1 cellular context compared by ENCODE assay signal in the genomic region with DNA sequence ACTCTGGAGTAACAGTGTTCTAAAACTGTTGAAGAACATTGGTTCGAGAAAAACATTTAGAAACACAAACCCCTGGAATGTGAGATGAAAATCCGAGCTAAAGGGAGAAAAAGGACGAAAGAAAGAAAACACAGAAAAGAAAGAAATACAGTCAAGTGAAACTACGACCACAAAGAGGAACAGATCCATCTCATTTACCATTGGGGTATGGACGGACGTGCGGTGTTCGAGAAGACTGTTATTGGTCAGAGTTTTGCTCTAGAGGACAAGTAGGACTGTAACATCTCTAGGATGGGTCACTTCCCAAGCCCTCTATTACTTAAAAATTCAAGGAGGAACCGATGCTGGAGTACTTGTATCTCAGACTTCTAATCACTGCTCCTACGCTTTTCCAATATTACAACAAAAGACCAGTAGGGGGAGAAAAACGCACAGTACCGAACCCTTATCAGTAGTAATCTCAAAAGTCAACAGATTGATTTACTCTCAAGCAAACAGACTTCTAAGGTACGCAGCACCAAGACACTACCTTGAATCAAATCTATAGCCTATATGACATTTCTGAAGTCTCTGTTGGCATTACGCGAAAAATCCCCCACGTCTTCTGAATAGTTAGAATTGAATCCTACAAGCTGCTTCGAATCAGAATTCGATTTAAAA.
A peak's percentile ranks its signal among the peaks of the same experiment; 100 is the strongest.
TF ChIP-seq lines count a peak whose summit lies in the region.

No MANE protein-coding gene starts in this region.

TF ChIP-seq in K562, 482 proteins besides CTCF, POLR2A, EP300 and RAD21 (continued from another document):
- TF ChIP-seq ZNF280A (IDR thresholded peaks at IDR 0.05; ENCODE audit: low read depth, partially characterized antibody) (peak; percentile 56), MYBL2 (IDR thresholded peaks at IDR 0.05; ENCODE audit: low read depth) (0 out of 2 replicates have a peak, but pooled peaks have one; percentile 9), MYBL2 (CRISPR knock-in tag; IDR thresholded peaks at IDR 0.05; ENCODE audit: borderline replicate concordance) (no peak), DPF2 (IDR thresholded peaks at IDR 0.05) (peak; percentile 65), ZHX1 (conservative IDR thresholded peaks at IDR 0.05; ENCODE audit: low read length) (no peak), ETV1 (tag; conservative IDR thresholded peaks at IDR 0.05; ENCODE audit: low read depth) (no peak), HDAC2 (IDR thresholded peaks at IDR 0.05) (0 out of 2 replicates have a peak, but pooled peaks have one; percentile 84)
- TF ChIP-seq, protein P1, sequence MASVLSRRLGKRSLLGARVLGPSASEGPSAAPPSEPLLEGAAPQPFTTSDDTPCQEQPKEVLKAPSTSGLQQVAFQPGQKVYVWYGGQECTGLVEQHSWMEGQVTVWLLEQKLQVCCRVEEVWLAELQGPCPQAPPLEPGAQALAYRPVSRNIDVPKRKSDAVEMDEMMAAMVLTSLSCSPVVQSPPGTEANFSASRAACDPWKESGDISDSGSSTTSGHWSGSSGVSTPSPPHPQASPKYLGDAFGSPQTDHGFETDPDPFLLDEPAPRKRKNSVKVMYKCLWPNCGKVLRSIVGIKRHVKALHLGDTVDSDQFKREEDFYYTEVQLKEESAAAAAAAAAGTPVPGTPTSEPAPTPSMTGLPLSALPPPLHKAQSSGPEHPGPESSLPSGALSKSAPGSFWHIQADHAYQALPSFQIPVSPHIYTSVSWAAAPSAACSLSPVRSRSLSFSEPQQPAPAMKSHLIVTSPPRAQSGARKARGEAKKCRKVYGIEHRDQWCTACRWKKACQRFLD (CRISPR knock-in tag; IDR thresholded peaks at IDR 0.05): 0 out of 2 replicates have a peak, but pooled peaks have one; percentile 37
